In genomic region chr19:34316247-34316646, GRCh38 we compare ENCODE assay signal across 1 cellular context.
TF ChIP-seq lines count a peak whose summit lies in the region.

No MANE protein-coding gene starts in this region.

TF ChIP-seq in GM23338, 12 proteins besides CTCF, POLR2A, EP300 and RAD21 (continued from another document):
- TF ChIP-seq REST (IDR thresholded peaks at IDR 0.05; ENCODE audit: unreplicated experiment), result no peak
- no peak for TF ChIP-seq JUNB (IDR thresholded peaks at IDR 0.05; ENCODE audit: unreplicated experiment)
- TF ChIP-seq CREB1 (CRISPR knock-in tag; IDR thresholded peaks at IDR 0.05; ENCODE audit: low read depth), result no peak
- no peak for TF ChIP-seq ZNF331 (CRISPR knock-in tag; IDR thresholded peaks at IDR 0.05; ENCODE audit: low read depth)
- TF ChIP-seq ZNF462 (CRISPR knock-in tag; IDR thresholded peaks at IDR 0.05), result no peak
- TF ChIP-seq EZH2phosphoT487 (IDR thresholded peaks at IDR 0.05; ENCODE audit: unreplicated experiment), result no peak
- no peak for TF ChIP-seq ZNF114 (CRISPR knock-in tag; IDR thresholded peaks at IDR 0.05)
- TF ChIP-seq NANOG (IDR thresholded peaks at IDR 0.05; ENCODE audit: borderline replicate concordance), result no peak
- no peak for TF ChIP-seq POLR2AphosphoS5 (IDR thresholded peaks at IDR 0.05; ENCODE audit: low read depth)
